Comparison of ENCODE assay signal across 8 cellular contexts in genomic region chr5:141618804-141619554, GRCh38. TPM values are rescaled to one million over a fixed set of nuclear protein-coding genes. Genes with fewer than 3 reads are reported as not detected.
A peak's percentile ranks its signal among the peaks of the same experiment; 100 is the strongest.
DNase-seq lines count a peak whose midpoint lies in the region; ATAC-seq lines count a peak whose summit lies in the region.

Gene DIAPH1, minus strand, starts transcription at chr5:141619000. Its CDS starts 86 bp downstream, at chr5:141618914.

- H3K36me3 Mint-ChIP-seq in effector memory CD8-positive, alpha-beta T cell (ENCODE audit: insufficient read depth), result peaks cover 42% of the 10 kb centered on the region

- POLR2A ChIA-PET in activated CD8-positive, alpha-beta memory T cell treated with anti-CD3 and anti-CD28 coated beads for 36 hours (lab: Charles Lee), result interaction anchor here (0.6 to 4.3 kb wide), 8 partner anchors 11 to 430 kb away, joined by 3 to 34 read pairs (median 4); partner anchors contain the start of genes HDAC3 and RELL2

- peaks cover 27 to 34% of the 10 kb centered on the region in 2 donors for H3K4me1 Mint-ChIP-seq in effector memory CD8-positive, alpha-beta T cell (ENCODE audit: low read depth in 2 of 2)

- CTCF ChIA-PET in activated CD8-positive, alpha-beta memory T cell treated with anti-CD3 and anti-CD28 coated beads for 36 hours (lab: Charles Lee), result interaction anchor here (0.7 to 5.3 kb wide), 20 partner anchors 10 to 95 kb away, joined by 3 to 122 read pairs (median 5); partner anchors contain the start of genes FCHSD1, HDAC3 and RELL2

- no peaks in the 10 kb centered on the region for H3K27me3 Mint-ChIP-seq in effector memory CD8-positive, alpha-beta T cell

- no peaks in the 10 kb centered on the region for H3K27me3 ChIP-seq in mesendoderm (ENCODE audit: insufficient read depth, low read length, poor library complexity)

- no peaks in the 10 kb centered on the region for H3K9me3 Mint-ChIP-seq in effector memory CD8-positive, alpha-beta T cell

- H2BK5ac ChIP-seq in mesendoderm (ENCODE audit: low read length), result no peak within 1 kb of the TSS

- H3K27ac Mint-ChIP-seq in effector memory CD8-positive, alpha-beta T cell, result peak within 1 kb of the TSS; percentile 92 to 94

- peak within 1 kb of the TSS; percentile 99 for H3K18ac ChIP-seq in mesendoderm (ENCODE audit: low read length)

- peak within 1 kb of the TSS; percentile 84 for H3K4me2 ChIP-seq in mesendoderm (ENCODE audit: low read length)

- peak; percentile 80 for ATAC-seq in GM21360 (IDR thresholded peaks at IDR 0.05; ENCODE audit: unreplicated experiment)
- peak; percentile 90 for ATAC-seq in effector memory CD8-positive, alpha-beta T cell (replicated peaks)

- H3K4me3 ChIP-seq in mesendoderm (ENCODE audit: low read length), result peak within 1 kb of the TSS; percentile 89

- peak within 1 kb of the TSS; percentile 83 for H4K8ac ChIP-seq in mesendoderm (ENCODE audit: low read depth, low read length)

- no CpG with 5 or more reads among the region's 70 CpGs for WGBS in mesendoderm (ENCODE audit: extremely low coverage, insufficient coverage, low lambda C conversion rate)

- peaks cover 5% of the 10 kb centered on the region for H3K36me3 ChIP-seq in mesendoderm (ENCODE audit: control insufficient read depth, insufficient read depth, low read length)

- H2AK5ac ChIP-seq in mesendoderm (ENCODE audit: low read length), result no peak within 1 kb of the TSS

- H3K27ac ChIP-seq in mesendoderm (ENCODE audit: low read depth, low read length), result peak within 1 kb of the TSS; percentile 96

- H3K79me1 ChIP-seq in mesendoderm (ENCODE audit: low read length), result peaks cover 4% of the 10 kb centered on the region

- H2BK120ac ChIP-seq in mesendoderm (ENCODE audit: low read depth, low read length), result peak within 1 kb of the TSS; percentile 84

- no peak within 1 kb of the TSS for H2BK15ac ChIP-seq in mesendoderm (replicated peaks; ENCODE audit: low read depth)

- peak; percentile 96 for DNase-seq in Caki2 (ENCODE audit: low read depth)
- peak; percentile 94 for DNase-seq in HT1080 (ENCODE audit: low read depth)
- DNase-seq in NOMO-1 (lab: John Stamatoyannopoulos, UW; ENCODE audit: unreplicated experiment in 2 of 2), result peak; percentile 95 to 99
- peak; percentile 94 to 97 (median 96) for DNase-seq in effector memory CD8-positive, alpha-beta T cell
- peak; percentile 99 for DNase-seq in mesendoderm
- DNase-seq in stimulated activated CD8-positive, alpha-beta memory T cell treated with anti-CD3 and anti-CD28 coated beads, Interleukin-15, amount 100 ng/mL, for 1 hour (ENCODE audit: low read depth), result peak; percentile 97

- H3K56ac ChIP-seq in mesendoderm (ENCODE audit: low read length), result peak within 1 kb of the TSS; percentile 93

- H4K5ac ChIP-seq in mesendoderm (ENCODE audit: low read length), result no peak within 1 kb of the TSS

- H3K4me1 ChIP-seq in mesendoderm (ENCODE audit: control insufficient read depth, low read depth, low read length), result peaks cover 12% of the 10 kb centered on the region

- in situ Hi-C loops in Caki2 (cut with HindIII; ENCODE audit: low pct_unique_long_range_greater_than_20kb, low sequenced_read_pairs), result no loop called here

- H3K9ac ChIP-seq in mesendoderm (ENCODE audit: low read length), result peak within 1 kb of the TSS; percentile 94

- peaks cover 34% of the 10 kb centered on the region for H3K79me2 ChIP-seq in mesendoderm (ENCODE audit: control insufficient read depth, insufficient read depth, low read length)

- no peak within 1 kb of the TSS for H3K23ac ChIP-seq in mesendoderm (ENCODE audit: low read length)

- peak within 1 kb of the TSS; percentile 99 for H3K4ac ChIP-seq in mesendoderm (ENCODE audit: low read depth, low read length)

- peak within 1 kb of the TSS; percentile 92 to 99 for H3K4me3 Mint-ChIP-seq in effector memory CD8-positive, alpha-beta T cell

RNA-seq across cellular contexts. Expression of gene DIAPH1, which starts in this region (rescaled TPM):
- 17.0 and 43.6 TPM in 2 replicates for total RNA-seq in Caki2 (2014; rRNA removed; shearing (Covaris generic); ENCODE audit: low replicate concordance)
- 60.8 and 62.0 TPM in 2 replicates for total RNA-seq in HT1080 (2014; rRNA removed; shearing (Covaris generic))
- polyA plus RNA-seq in HT1080 (2015; cell fraction: cytosol; rRNA removed), result 76.8 and 85.8 TPM in 2 replicates
- polyA plus RNA-seq in HT1080 (2015; cell fraction: nucleus; rRNA removed), result 199 and 204 TPM in 2 replicates
- total RNA-seq in activated CD8-positive, alpha-beta memory T cell treated with anti-CD3 and anti-CD28 coated beads for 36 hours, result 100 to 1,000 TPM; 213 to 218 TPM
- polyA plus RNA-seq in mesendoderm (2013, experiment 1 of 2), result 75.1 TPM
- polyA plus RNA-seq in mesendoderm (2013, experiment 2 of 2), result 72.9 TPM

Comparison
In these comparisons a context has a peak if more than half of its experiments do, and no peak if none do; other contexts are left out.
1. Peak in every context shown above with its lines: DNase-seq, ATAC-seq, H3K4me3 ChIP-seq and H3K27ac ChIP-seq.